16 cellular contexts compared by ENCODE assay signal in the genomic region with DNA sequence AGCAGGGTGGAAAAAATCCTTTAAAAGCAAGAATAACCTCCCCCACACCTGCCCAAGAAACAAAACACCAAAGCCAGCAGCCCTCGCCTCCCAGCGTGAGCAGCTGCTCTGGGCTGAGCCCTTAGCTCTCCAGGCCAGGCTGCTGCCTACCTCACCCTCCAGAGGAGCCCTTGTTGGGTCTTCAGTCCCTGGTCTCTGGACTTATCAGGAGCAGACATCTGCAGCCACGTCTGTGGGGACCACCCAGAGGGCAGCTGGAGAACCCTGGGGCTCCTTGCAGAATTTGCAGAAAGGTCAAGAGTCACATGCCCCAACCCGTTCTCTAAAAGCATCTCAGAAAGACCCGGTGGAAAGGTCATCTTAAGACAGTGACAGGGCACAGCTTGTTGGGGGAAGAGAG.
A peak's percentile ranks its signal among the peaks of the same experiment; 100 is the strongest.
DNase-seq lines count a peak whose midpoint lies in the region; ATAC-seq and TF ChIP-seq lines count a peak whose summit lies in the region.
"Had no signal": no experiment of that assay in that cellular context is flagged by ENCODE, and none has a peak within 500 bp of the region (broad histone marks: within the 10 kb centered on the region; RNA-seq: fewer than 3 reads in every experiment).

No MANE protein-coding gene starts in this region.

- H3K27me3 ChIP-seq in iPS-18a (ENCODE audit: control insufficient read depth, insufficient read depth, low read length) (no peaks in the 10 kb centered on the region), gastrocnemius medialis (no peaks in the 10 kb centered on the region)
- H3K27me3 ChIP-seq: stomach had no signal

- no peaks in the 10 kb centered on the region for H3K9me3 ChIP-seq in iPS-18a (ENCODE audit: control insufficient read depth, low read depth, low read length)
- no peaks in the 10 kb centered on the region for H3K9me3 ChIP-seq in gastrocnemius medialis
- H3K9me3 ChIP-seq: stomach had no signal

- H3K4me3 ChIP-seq in iPS-18a (ENCODE audit: low read length) (peak overlapping the region; percentile 16), gastrocnemius medialis (no peak overlapping the region)
- H3K4me3 ChIP-seq: stomach had no signal

- no peak overlapping the region for H3K9ac ChIP-seq in iPS-18a (ENCODE audit: low read length)

- H3K27ac ChIP-seq in iPS-18a (ENCODE audit: low read length): no peak overlapping the region
- peak overlapping the region in 3 of 4 donors; percentile 2 to 48 (median 34) for H3K27ac ChIP-seq in gastrocnemius medialis

- intact Hi-C loops in gastrocnemius medialis (cut with DNase I; ENCODE audit: low total_unique reads): no loop called here

- TF ChIP-seq POLR2A in gastrocnemius medialis (IDR thresholded peaks at IDR 0.05): no peak

- no peak for TF ChIP-seq CTCF in gastrocnemius medialis (IDR thresholded peaks at IDR 0.05 in 4 of 5, conservative IDR thresholded peaks at IDR 0.05 in 1 of 5)

- in situ Hi-C loops in gastrocnemius medialis (cut with MboI; ENCODE audit: low sequenced_read_pairs in 4 of 4): no loop called here

- DNase-seq in NCI-H2227 (lab: John Stamatoyannopoulos, UW; ENCODE audit: unreplicated experiment): peak; percentile 13
- DNase-seq in NCI-H2227 treated with DMSO at 0.1 percent for 48 hours (lab: John Stamatoyannopoulos, UW): no peak
- DNase-seq in NCI-H510A treated with DMSO at 0.1 percent for 48 hours (lab: John Stamatoyannopoulos, UW): peak; percentile 43
- no peak for DNase-seq in gastrocnemius medialis
- DNase-seq in AG08395 (ENCODE audit: low spot score): no peak
- DNase-seq in activated CD4-positive, CD25-positive, alpha-beta regulatory T cell (lab: John Stamatoyannopoulos, UW): no peak
- DNase-seq: activated CD8-positive, alpha-beta memory T cell treated with anti-CD3 and anti-CD28 coated beads, Interleukin-2, amount 50 U/mL, for 4 hours; GDM1; KG1; naive B cell; NCI-H1436; OCI-M1; stomach had no signal

- H3K36me3 ChIP-seq in iPS-18a (ENCODE audit: control insufficient read depth, low read depth, low read length) (no peaks in the 10 kb centered on the region), gastrocnemius medialis (no peaks in the 10 kb centered on the region)
- H3K36me3 ChIP-seq: stomach had no signal

- ATAC-seq in gastrocnemius medialis (no peak), HG03432 (IDR thresholded peaks at IDR 0.05; ENCODE audit: unreplicated experiment) (no peak)
- ATAC-seq: activated naive CD4-positive, alpha-beta T cell treated with anti-CD3 and anti-CD28 coated beads, Interleukin-2, amount 50 U/mL, for 72 hours had no signal

- H3K4me1 ChIP-seq in iPS-18a (ENCODE audit: control insufficient read depth, low read depth, low read length) (peaks cover 31% of the 10 kb centered on the region), gastrocnemius medialis (peaks cover 0 to 14% of the 10 kb centered on the region in 2 donors)

Comparison
In these comparisons a context has a peak if more than half of its experiments do, and no peak if none do; other contexts are left out.
1. DNase-seq: peak in NCI-H2227 (single experiment) and NCI-H510A treated with DMSO at 0.1 percent for 48 hours (single experiment); none in NCI-H2227 treated with DMSO at 0.1 percent for 48 hours (single experiment), gastrocnemius medialis (0 of 2), AG08395 (single experiment) and activated CD4-positive, CD25-positive, alpha-beta regulatory T cell (0 of 4).